1 cellular context compared by ENCODE assay signal in the genomic region with DNA sequence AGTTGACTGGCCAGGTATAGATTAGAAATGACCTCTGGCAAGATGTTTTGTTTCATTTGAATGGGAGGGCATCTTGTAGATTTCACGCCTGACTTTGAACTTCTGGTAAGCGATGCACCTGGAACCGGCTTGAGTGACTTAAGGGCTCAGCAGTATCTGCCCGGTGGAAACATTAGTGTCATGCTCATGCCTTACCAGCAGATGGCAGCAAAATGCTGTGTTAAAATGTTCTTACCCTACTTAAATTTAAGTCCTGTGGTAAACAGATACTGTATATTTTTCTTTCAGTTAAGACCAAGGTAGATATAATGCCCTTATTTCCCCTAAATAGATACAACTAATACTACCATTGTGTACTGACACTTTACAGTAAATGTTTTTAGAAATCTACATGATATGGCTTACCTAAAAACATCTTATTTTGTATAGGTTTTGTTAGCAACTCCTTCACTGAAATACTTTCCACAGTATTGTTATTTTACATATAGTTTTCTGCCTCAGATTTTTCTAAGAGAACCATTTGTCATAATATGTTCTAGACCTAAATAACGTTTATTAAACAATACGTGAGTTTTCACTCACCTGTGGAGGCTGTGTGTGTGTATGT.
A peak's percentile ranks its signal among the peaks of the same experiment; 100 is the strongest.
TF ChIP-seq lines count a peak whose summit lies in the region.

No MANE protein-coding gene starts in this region.

TF ChIP-seq in K562, 482 proteins besides CTCF, POLR2A, EP300 and RAD21 (continued from another document):
- TF ChIP-seq, protein P1, sequence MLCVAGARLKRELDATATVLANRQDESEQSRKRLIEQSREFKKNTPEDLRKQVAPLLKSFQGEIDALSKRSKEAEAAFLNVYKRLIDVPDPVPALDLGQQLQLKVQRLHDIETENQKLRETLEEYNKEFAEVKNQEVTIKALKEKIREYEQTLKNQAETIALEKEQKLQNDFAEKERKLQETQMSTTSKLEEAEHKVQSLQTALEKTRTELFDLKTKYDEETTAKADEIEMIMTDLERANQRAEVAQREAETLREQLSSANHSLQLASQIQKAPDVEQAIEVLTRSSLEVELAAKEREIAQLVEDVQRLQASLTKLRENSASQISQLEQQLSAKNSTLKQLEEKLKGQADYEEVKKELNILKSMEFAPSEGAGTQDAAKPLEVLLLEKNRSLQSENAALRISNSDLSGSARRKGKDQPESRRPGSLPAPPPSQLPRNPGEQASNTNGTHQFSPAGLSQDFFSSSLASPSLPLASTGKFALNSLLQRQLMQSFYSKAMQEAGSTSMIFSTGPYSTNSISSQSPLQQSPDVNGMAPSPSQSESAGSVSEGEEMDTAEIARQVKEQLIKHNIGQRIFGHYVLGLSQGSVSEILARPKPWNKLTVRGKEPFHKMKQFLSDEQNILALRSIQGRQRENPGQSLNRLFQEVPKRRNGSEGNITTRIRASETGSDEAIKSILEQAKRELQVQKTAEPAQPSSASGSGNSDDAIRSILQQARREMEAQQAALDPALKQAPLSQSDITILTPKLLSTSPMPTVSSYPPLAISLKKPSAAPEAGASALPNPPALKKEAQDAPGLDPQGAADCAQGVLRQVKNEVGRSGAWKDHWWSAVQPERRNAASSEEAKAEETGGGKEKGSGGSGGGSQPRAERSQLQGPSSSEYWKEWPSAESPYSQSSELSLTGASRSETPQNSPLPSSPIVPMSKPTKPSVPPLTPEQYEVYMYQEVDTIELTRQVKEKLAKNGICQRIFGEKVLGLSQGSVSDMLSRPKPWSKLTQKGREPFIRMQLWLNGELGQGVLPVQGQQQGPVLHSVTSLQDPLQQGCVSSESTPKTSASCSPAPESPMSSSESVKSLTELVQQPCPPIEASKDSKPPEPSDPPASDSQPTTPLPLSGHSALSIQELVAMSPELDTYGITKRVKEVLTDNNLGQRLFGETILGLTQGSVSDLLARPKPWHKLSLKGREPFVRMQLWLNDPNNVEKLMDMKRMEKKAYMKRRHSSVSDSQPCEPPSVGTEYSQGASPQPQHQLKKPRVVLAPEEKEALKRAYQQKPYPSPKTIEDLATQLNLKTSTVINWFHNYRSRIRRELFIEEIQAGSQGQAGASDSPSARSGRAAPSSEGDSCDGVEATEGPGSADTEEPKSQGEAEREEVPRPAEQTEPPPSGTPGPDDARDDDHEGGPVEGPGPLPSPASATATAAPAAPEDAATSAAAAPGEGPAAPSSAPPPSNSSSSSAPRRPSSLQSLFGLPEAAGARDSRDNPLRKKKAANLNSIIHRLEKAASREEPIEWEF (CRISPR knock-in tag; IDR thresholded peaks at IDR 0.05): no peak
- TF ChIP-seq SMC3 (conservative IDR thresholded peaks at IDR 0.05; ENCODE audit: insufficient read depth, low read depth, low read length): peak; percentile 49; the same call in 1 of the 2 replicates
- no peak for TF ChIP-seq ZNF584 (CRISPR knock-in tag; IDR thresholded peaks at IDR 0.05; ENCODE audit: low read depth)
